In genomic region chr12:851913-852312, GRCh38 we compare ENCODE assay signal across 11 cellular contexts.
DNase-seq lines count a peak whose midpoint lies in the region; ATAC-seq and TF ChIP-seq lines count a peak whose summit lies in the region.
"Had no signal": no experiment of that assay in that cellular context is flagged by ENCODE, and none has a peak within 500 bp of the region (broad histone marks: within the 10 kb centered on the region; RNA-seq: fewer than 3 reads in every experiment).

No MANE protein-coding gene starts in this region.

- CTCF ChIA-PET in activated CD4-positive, alpha-beta T cell treated with anti-CD3 and anti-CD28 coated beads for 36 hours (lab: Charles Lee): interaction anchor here (0.7 to 1.5 kb wide), 4 partner anchors 35 to 276 kb away, joined by 3 to 4 read pairs (median 3); no protein-coding TSS in a partner anchor
- CTCF ChIA-PET in RWPE1 (lab: Yijun Ruan, JAX): interaction anchor here (1.0 kb wide), 1 partner anchor 31 kb away, joined by 5 read pairs; no protein-coding TSS in a partner anchor
- CTCF ChIA-PET in activated CD8-positive, alpha-beta memory T cell treated with anti-CD3 and anti-CD28 coated beads, Interleukin-2, amount 10 ng/mL, durations not matched to agents 7 days and 5 days (lab: Charles Lee): interaction anchor here (1.4 kb wide), 1 partner anchor 34 kb away, joined by 3 read pairs; no protein-coding TSS in a partner anchor

- peaks cover 49% of the 10 kb centered on the region for H3K4me1 Mint-ChIP-seq in activated CD4-positive, alpha-beta T cell treated with anti-CD3 and anti-CD28 coated beads for 36 hours
- H3K4me1 Mint-ChIP-seq in stimulated activated memory B cell treated with anti-CD40 and anti-IgM and Interleukin-4, amounts not matched to agents 10 μg/mL and 1 μg/mL and 100 μg/mL, for 72 hours: peaks cover 34% of the 10 kb centered on the region
- H3K4me1 Mint-ChIP-seq in activated CD8-positive, alpha-beta memory T cell treated with anti-CD3 and anti-CD28 coated beads, Interleukin-2, amount 10 ng/mL, durations not matched to agents 7 days and 5 days: peaks cover 23% of the 10 kb centered on the region

- peak overlapping the region; percentile 48 for H3K27ac Mint-ChIP-seq in activated CD4-positive, alpha-beta T cell treated with anti-CD3 and anti-CD28 coated beads for 36 hours
- H3K27ac Mint-ChIP-seq in stimulated activated memory B cell treated with anti-CD40 and anti-IgM and Interleukin-4, amounts not matched to agents 10 μg/mL and 1 μg/mL and 100 μg/mL, for 72 hours: peak overlapping the region; percentile 13
- no peak overlapping the region for H3K27ac Mint-ChIP-seq in activated CD8-positive, alpha-beta memory T cell treated with anti-CD3 and anti-CD28 coated beads, Interleukin-2, amount 10 ng/mL, durations not matched to agents 7 days and 5 days

- intact Hi-C loops in activated CD4-positive, alpha-beta T cell treated with anti-CD3 and anti-CD28 coated beads for 36 hours (cut with DNase I, micrococcal nuclease): no loop called here

- no peak for DNase-seq in activated CD4-positive, alpha-beta T cell treated with anti-CD3 and anti-CD28 coated beads for 36 hours
- DNase-seq in activated CD4-positive, alpha-beta T cell treated with anti-CD3 and anti-CD28 coated beads, Interleukin-2, amount 50 U/mL, for 1 hour: no peak
- peak; percentile 36 for DNase-seq in RWPE1 (ENCODE audit: low spot score)
- DNase-seq in fibroblast of gingiva (ENCODE audit: low read depth): peak; percentile 50
- DNase-seq in activated CD8-positive, alpha-beta memory T cell treated with anti-CD3 and anti-CD28 coated beads, Interleukin-2, amount 10 ng/mL, durations not matched to agents 7 days and 5 days: no peak
- DNase-seq in NCI-H2107 treated with DMSO at 0.1 percent for 48 hours (lab: John Stamatoyannopoulos, UW; ENCODE audit: unreplicated experiment): no peak
- DNase-seq: activated T-cell treated with anti-CD3 and anti-CD28 coated beads, Interleukin-2, amount 50 U/mL, for 4 hours; heart left ventricle; NCI-H1092 had no signal

- no peak for TF ChIP-seq CTCF in RWPE1 (conservative IDR thresholded peaks at IDR 0.05; ENCODE audit: low read depth)

- no peak overlapping the region for H3K4me3 Mint-ChIP-seq in activated CD4-positive, alpha-beta T cell treated with anti-CD3 and anti-CD28 coated beads for 36 hours
- no peak overlapping the region for H3K4me3 Mint-ChIP-seq in stimulated activated memory B cell treated with anti-CD40 and anti-IgM and Interleukin-4, amounts not matched to agents 10 μg/mL and 1 μg/mL and 100 μg/mL, for 72 hours
- H3K4me3 Mint-ChIP-seq in activated CD8-positive, alpha-beta memory T cell treated with anti-CD3 and anti-CD28 coated beads, Interleukin-2, amount 10 ng/mL, durations not matched to agents 7 days and 5 days: no peak overlapping the region
- H3K4me3 Mint-ChIP-seq: activated T-cell treated with anti-CD3 and anti-CD28 coated beads, Interleukin-2, amount 50 U/mL, for 4 hours had no signal

- H3K27me3 Mint-ChIP-seq in activated CD4-positive, alpha-beta T cell treated with anti-CD3 and anti-CD28 coated beads for 36 hours: no peaks in the 10 kb centered on the region
- H3K27me3 Mint-ChIP-seq in stimulated activated memory B cell treated with anti-CD40 and anti-IgM and Interleukin-4, amounts not matched to agents 10 μg/mL and 1 μg/mL and 100 μg/mL, for 72 hours: no peaks in the 10 kb centered on the region
- H3K27me3 Mint-ChIP-seq in activated CD8-positive, alpha-beta memory T cell treated with anti-CD3 and anti-CD28 coated beads, Interleukin-2, amount 10 ng/mL, durations not matched to agents 7 days and 5 days: no peaks in the 10 kb centered on the region

- no peak for ATAC-seq in activated CD4-positive, alpha-beta T cell treated with anti-CD3 and anti-CD28 coated beads for 36 hours
- ATAC-seq in stimulated activated memory B cell treated with anti-CD40 and anti-IgM and Interleukin-4, amounts not matched to agents 10 μg/mL and 1 μg/mL and 100 μg/mL, for 72 hours: no peak
- ATAC-seq in HG03139 (IDR thresholded peaks at IDR 0.05; ENCODE audit: unreplicated experiment): no peak
- ATAC-seq in activated CD8-positive, alpha-beta memory T cell treated with anti-CD3 and anti-CD28 coated beads, Interleukin-2, amount 10 ng/mL, durations not matched to agents 7 days and 5 days: no peak
- ATAC-seq: activated T-cell treated with anti-CD3 and anti-CD28 coated beads, Interleukin-2, amount 50 U/mL, for 4 hours had no signal

- H3K27ac ChIP-seq in RWPE1: no peak overlapping the region

- POLR2A ChIA-PET in activated CD4-positive, alpha-beta T cell treated with anti-CD3 and anti-CD28 coated beads for 36 hours (lab: Charles Lee): no interaction called here
- POLR2A ChIA-PET in RWPE1 (lab: Yijun Ruan, JAX; ENCODE audit: low non-redundant PET): no interaction called here

- H3K9me3 Mint-ChIP-seq in activated CD4-positive, alpha-beta T cell treated with anti-CD3 and anti-CD28 coated beads for 36 hours (ENCODE audit: low read depth): peaks cover 3% of the 10 kb centered on the region
- no peaks in the 10 kb centered on the region for H3K9me3 Mint-ChIP-seq in stimulated activated memory B cell treated with anti-CD40 and anti-IgM and Interleukin-4, amounts not matched to agents 10 μg/mL and 1 μg/mL and 100 μg/mL, for 72 hours
- peaks cover 4% of the 10 kb centered on the region for H3K9me3 Mint-ChIP-seq in activated CD8-positive, alpha-beta memory T cell treated with anti-CD3 and anti-CD28 coated beads, Interleukin-2, amount 10 ng/mL, durations not matched to agents 7 days and 5 days (ENCODE audit: low read depth)
- H3K9me3 Mint-ChIP-seq: activated T-cell treated with anti-CD3 and anti-CD28 coated beads, Interleukin-2, amount 50 U/mL, for 4 hours had no signal

- H3K36me3 Mint-ChIP-seq in activated CD4-positive, alpha-beta T cell treated with anti-CD3 and anti-CD28 coated beads for 36 hours (ENCODE audit: low read depth): peaks cover 16% of the 10 kb centered on the region
- peaks cover 13% of the 10 kb centered on the region for H3K36me3 Mint-ChIP-seq in stimulated activated memory B cell treated with anti-CD40 and anti-IgM and Interleukin-4, amounts not matched to agents 10 μg/mL and 1 μg/mL and 100 μg/mL, for 72 hours
- H3K36me3 Mint-ChIP-seq in activated CD8-positive, alpha-beta memory T cell treated with anti-CD3 and anti-CD28 coated beads, Interleukin-2, amount 10 ng/mL, durations not matched to agents 7 days and 5 days: peaks cover 39% of the 10 kb centered on the region

Comparison
In these comparisons a context has a peak if more than half of its experiments do, and no peak if none do; other contexts are left out.
1. DNase-seq: peak in RWPE1 (single experiment) and fibroblast of gingiva (single experiment); none in activated CD4-positive, alpha-beta T cell treated with anti-CD3 and anti-CD28 coated beads for 36 hours (single experiment), activated CD4-positive, alpha-beta T cell treated with anti-CD3 and anti-CD28 coated beads, Interleukin-2, amount 50 U/mL, for 1 hour (single experiment), activated CD8-positive, alpha-beta memory T cell treated with anti-CD3 and anti-CD28 coated beads, Interleukin-2, amount 10 ng/mL, durations not matched to agents 7 days and 5 days (single experiment) and NCI-H2107 treated with DMSO at 0.1 percent for 48 hours (single experiment).